In the genomic region with DNA sequence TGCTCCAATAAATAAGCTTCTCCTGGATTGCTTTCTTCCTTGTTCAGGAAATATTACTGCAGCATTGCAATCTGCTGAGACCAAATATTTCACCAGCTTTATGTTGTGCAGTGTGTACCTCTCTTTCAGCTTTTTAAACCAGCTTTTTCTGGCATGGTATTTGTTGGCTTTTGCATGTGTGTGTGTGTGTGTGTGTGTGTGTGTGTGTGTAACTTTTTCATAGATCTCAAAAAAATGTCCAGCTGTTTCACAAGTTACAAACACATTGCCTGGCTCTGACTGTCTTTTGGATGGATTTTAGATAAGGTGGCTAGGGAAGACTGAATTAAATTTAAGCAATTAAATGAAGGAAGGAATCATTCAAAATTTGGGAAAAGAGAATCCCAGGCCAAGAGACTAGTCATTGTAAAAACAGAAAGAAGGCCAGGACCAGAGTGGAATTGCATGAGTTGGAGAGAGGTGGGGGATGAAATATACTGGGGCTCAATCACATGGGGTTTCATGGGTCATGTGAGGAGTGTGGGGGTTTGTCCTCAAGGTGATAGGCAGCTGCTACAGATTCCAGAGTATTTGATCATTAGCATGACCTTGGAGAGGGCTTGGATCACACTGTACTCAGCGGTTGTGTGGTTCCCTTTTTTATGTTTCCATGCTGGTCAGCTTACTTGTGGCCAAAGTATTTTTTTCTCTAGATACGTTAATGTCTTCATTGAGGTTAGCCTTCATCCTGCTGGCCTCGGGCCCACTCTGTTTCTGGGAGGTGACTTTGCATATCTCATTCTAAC, we compare ENCODE assay signal across 12 cellular contexts.
DNase-seq lines count a peak whose midpoint lies in the region; ATAC-seq and TF ChIP-seq lines count a peak whose summit lies in the region.
"Had no signal": no experiment of that assay in that cellular context is flagged by ENCODE, and none has a peak within 500 bp of the region (broad histone marks: within the 10 kb centered on the region; RNA-seq: fewer than 3 reads in every experiment).

No MANE protein-coding gene starts in this region.

- CTCF ChIA-PET in Calu3 (lab: Charles Lee) = interaction anchor here (0.7 kb wide), 1 partner anchor 85 kb away, joined by 3 read pairs; no protein-coding TSS in a partner anchor

- TF ChIP-seq CTCF in heart left ventricle (IDR thresholded peaks at IDR 0.05) (no peak), left ventricle myocardium inferior (IDR thresholded peaks at IDR 0.05; ENCODE audit: borderline replicate concordance) (no peak), Calu3 (IDR thresholded peaks at IDR 0.05; ENCODE audit: unreplicated experiment) (no peak)

- intact Hi-C loops in heart left ventricle (cut with DNase I) = no loop called here
- intact Hi-C loops in Right ventricle myocardium inferior (cut with DNase I) = no loop called here
- intact Hi-C loops in left ventricle myocardium inferior (cut with micrococcal nuclease) = no loop called here
- intact Hi-C loops in Calu3 (cut with micrococcal nuclease; ENCODE audit: unreplicated experiment) = loop anchor here (10.0 kb wide), 1 partner anchor 180 kb away; no protein-coding TSS in a partner anchor

- peak overlapping the region in 6 of 12 donors; percentile 29 to 62 (median 42) for H3K27ac ChIP-seq in heart left ventricle
- H3K27ac ChIP-seq in left ventricle myocardium inferior (replicated peaks) = peak overlapping the region; percentile 34

- H3K4me3 ChIP-seq in heart left ventricle (no peak overlapping the region), left ventricle myocardium inferior (no peak overlapping the region)

- H3K27ac Mint-ChIP-seq in Calu3 (ENCODE audit: unreplicated experiment) = no peak overlapping the region
- H3K27ac Mint-ChIP-seq: activated naive CD8-positive, alpha-beta T cell had no signal

- 9 to 15% (median 13%) methylated on average over 3 of the region's 3 CpGs for WGBS in heart left ventricle, 4 donors

- TF ChIP-seq POLR2A in heart left ventricle (IDR thresholded peaks at IDR 0.05) = no peak

- no peaks in the 10 kb centered on the region for H3K36me3 Mint-ChIP-seq in Calu3 (ENCODE audit: insufficient read depth, unreplicated experiment)
- H3K36me3 Mint-ChIP-seq: activated naive CD8-positive, alpha-beta T cell had no signal

- H3K27me3 ChIP-seq in heart left ventricle (no peaks in the 10 kb centered on the region), left ventricle myocardium inferior (ENCODE audit: low read depth) (no peaks in the 10 kb centered on the region)

- H3K9me3 ChIP-seq in heart left ventricle (no peaks in the 10 kb centered on the region), left ventricle myocardium inferior (replicated peaks) (no peaks in the 10 kb centered on the region)

- BruUV-seq in Calu3 (replicated peaks; lab: Mats Ljungman, UMichigan) = no TSS peak

- H3K4me1 ChIP-seq in heart left ventricle = peaks cover 0 to 18% (median 10%) of the 10 kb centered on the region in 12 donors
- peaks cover 21% of the 10 kb centered on the region for H3K4me1 ChIP-seq in left ventricle myocardium inferior

- no peaks in the 10 kb centered on the region for H3K27me3 Mint-ChIP-seq in Calu3 (ENCODE audit: unreplicated experiment)
- H3K27me3 Mint-ChIP-seq: activated naive CD8-positive, alpha-beta T cell had no signal

- DNase-seq in heart left ventricle = peak in 1 of 5 donors; percentile 38
- no peak for DNase-seq in Right ventricle myocardium inferior (ENCODE audit: missing footprints)
- peak; percentile 96 for DNase-seq in amniotic epithelial cell (ENCODE audit: low read depth)
- no peak for DNase-seq in left ventricle myocardium inferior
- no peak for DNase-seq in NCI-H146 treated with DMSO at 0.1 percent for 48 hours (lab: John Stamatoyannopoulos, UW; ENCODE audit: unreplicated experiment)
- no peak for DNase-seq in NCI-H1105 treated with DMSO at 0.1 percent for 48 hours (lab: John Stamatoyannopoulos, UW)
- no peak for DNase-seq in Calu3
- DNase-seq: NCI-H2227 treated with DMSO at 0.1 percent for 48 hours had no signal

- no peak overlapping the region for H3K4me3 Mint-ChIP-seq in Calu3 (ENCODE audit: low read depth, unreplicated experiment)
- H3K4me3 Mint-ChIP-seq: activated naive CD8-positive, alpha-beta T cell; neural crest cell had no signal

- ATAC-seq in heart left ventricle (peak; percentile 62 to 82 (median 68)), Right ventricle myocardium inferior (no peak), HG03139 (IDR thresholded peaks at IDR 0.05; ENCODE audit: unreplicated experiment) (no peak)
- ATAC-seq: left lobe of liver had no signal

- H3K36me3 ChIP-seq in heart left ventricle = no peaks in the 10 kb centered on the region
- no peaks in the 10 kb centered on the region for H3K36me3 ChIP-seq in left ventricle myocardium inferior

- H3K4me1 Mint-ChIP-seq in Calu3 (ENCODE audit: low read depth, unreplicated experiment) = peaks cover 63% of the 10 kb centered on the region

- no peaks in the 10 kb centered on the region for H3K9me3 Mint-ChIP-seq in Calu3 (ENCODE audit: low read depth, unreplicated experiment)
- H3K9me3 Mint-ChIP-seq: neural crest cell had no signal

Comparison
In these comparisons a context has a peak if more than half of its experiments do, and no peak if none do; other contexts are left out.
1. ATAC-seq: peak in heart left ventricle (4 of 4); none in Right ventricle myocardium inferior (single experiment) and HG03139 (single experiment).